In genomic region chr19:58300620-58301019, GRCh38 we compare ENCODE assay signal across 2 cellular contexts.
TF ChIP-seq lines count a peak whose summit lies in the region.

No MANE protein-coding gene starts in this region.

TF ChIP-seq in HEK293, 187 proteins besides CTCF, POLR2A, EP300 and RAD21:
- TF ChIP-seq REST (tag by site-specific recombination; IDR thresholded peaks at IDR 0.05) = peak; percentile 87
- no peak for TF ChIP-seq ZNF561 (tag by site-specific recombination; IDR thresholded peaks at IDR 0.05; ENCODE audit: borderline replicate concordance)

TF ChIP-seq in GM12878, 131 proteins besides CTCF, POLR2A, EP300 and RAD21:
- TF ChIP-seq FOS (IDR thresholded peaks at IDR 0.05; ENCODE audit: borderline replicate concordance, extremely low read depth, insufficient read length) (no peak), ZNF217 (IDR thresholded peaks at IDR 0.05) (no peak), REST (IDR thresholded peaks at IDR 0.05; ENCODE audit: low read depth, low read length) (peak; percentile 19; the same call in 1 of the 2 replicates)
